Comparison of ENCODE assay signal across 1 cellular context in the genomic region with DNA sequence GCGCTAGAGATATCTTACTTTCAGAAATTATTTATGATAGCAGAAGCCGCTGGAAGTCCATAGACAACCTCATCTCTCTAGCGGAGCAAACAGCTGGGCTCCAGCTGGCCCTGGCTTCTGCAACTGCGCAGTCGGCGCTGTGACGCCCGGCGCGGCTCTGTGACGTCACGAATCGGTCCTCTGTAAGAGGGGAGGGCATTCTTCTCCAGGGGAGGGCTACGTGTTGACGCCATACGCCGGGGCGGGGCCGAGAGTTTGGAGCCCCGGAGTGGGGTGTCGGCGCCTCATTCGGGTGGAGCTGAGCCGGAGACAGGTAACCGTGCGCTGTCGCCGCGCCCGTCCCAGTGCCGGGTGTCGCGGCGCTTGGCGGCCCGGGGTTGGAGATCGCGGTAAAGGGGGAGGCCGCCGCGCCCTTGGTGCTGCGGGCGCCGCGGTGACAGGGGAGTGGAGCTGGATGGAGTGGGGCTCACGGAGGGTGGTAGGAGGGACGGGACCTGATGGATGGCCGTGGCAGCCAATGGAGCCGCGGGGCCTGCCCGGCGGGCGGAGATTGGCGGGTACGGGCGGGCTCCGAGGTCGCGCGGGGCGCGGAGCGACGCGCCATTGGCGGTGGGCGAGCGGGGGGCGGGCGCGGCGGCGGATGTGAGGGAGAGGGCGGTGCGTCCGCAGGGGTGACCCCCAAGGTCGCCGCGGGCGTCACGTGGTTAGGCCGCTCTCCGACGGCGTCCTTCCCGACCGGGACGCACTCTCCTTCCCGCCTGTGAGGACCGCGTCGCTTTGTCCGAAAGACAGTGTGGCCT.
A peak's percentile ranks its signal among the peaks of the same experiment; 100 is the strongest.
TF ChIP-seq lines count a peak whose summit lies in the region.

A gene (plus strand): TSS at position 287 of the 800 bp plus-strand sequence. CDS start 17,717 bp downstream, outside the sequence.

TF ChIP-seq in HepG2, 621 proteins besides CTCF, POLR2A, EP300 and RAD21 (continued from another document and continues in another):
- TF ChIP-seq, protein P1, sequence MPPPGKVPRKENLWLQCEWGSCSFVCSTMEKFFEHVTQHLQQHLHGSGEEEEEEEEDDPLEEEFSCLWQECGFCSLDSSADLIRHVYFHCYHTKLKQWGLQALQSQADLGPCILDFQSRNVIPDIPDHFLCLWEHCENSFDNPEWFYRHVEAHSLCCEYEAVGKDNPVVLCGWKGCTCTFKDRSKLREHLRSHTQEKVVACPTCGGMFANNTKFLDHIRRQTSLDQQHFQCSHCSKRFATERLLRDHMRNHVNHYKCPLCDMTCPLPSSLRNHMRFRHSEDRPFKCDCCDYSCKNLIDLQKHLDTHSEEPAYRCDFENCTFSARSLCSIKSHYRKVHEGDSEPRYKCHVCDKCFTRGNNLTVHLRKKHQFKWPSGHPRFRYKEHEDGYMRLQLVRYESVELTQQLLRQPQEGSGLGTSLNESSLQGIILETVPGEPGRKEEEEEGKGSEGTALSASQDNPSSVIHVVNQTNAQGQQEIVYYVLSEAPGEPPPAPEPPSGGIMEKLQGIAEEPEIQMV (CRISPR knock-in tag; IDR thresholded peaks at IDR 0.05; ENCODE audit: low read depth), result peak; percentile 84; the same call in 1 of the 2 replicates
- TF ChIP-seq MXI1 (IDR thresholded peaks at IDR 0.05; ENCODE audit: borderline replicate concordance, low read depth, low read length) (peak; percentile 81; the same call in 2 of the 3 replicates), HNF4A (CRISPR knock-in tag; IDR thresholded peaks at IDR 0.05) (0 out of 2 replicates have a peak, but pooled peaks have one; percentile 34), POLR2AphosphoS5 (IDR thresholded peaks at IDR 0.05; ENCODE audit: low read depth, low read length) (peak; percentile 86), MYC (CRISPR knock-in tag; IDR thresholded peaks at IDR 0.05; ENCODE audit: borderline replicate concordance) (peak; percentile 90), NR2F1 (CRISPR knock-in tag; IDR thresholded peaks at IDR 0.05) (peak; percentile 55 to 75; a peak in 3 of 4 replicates), RFX5 (IDR thresholded peaks at IDR 0.05; ENCODE audit: low read depth, low read length) (peak; percentile 84), ZNF572 (CRISPR knock-in tag; IDR thresholded peaks at IDR 0.05) (0 out of 2 replicates have a peak, but pooled peaks have one; percentile 63), TARDBP (CRISPR knock-in tag; IDR thresholded peaks at IDR 0.05) (peak; percentile 53; the same call in 1 of the 2 replicates), ZNF350 (CRISPR knock-in tag; IDR thresholded peaks at IDR 0.05; ENCODE audit: borderline replicate concordance, low read depth) (peak; percentile 46), ASH2L (IDR thresholded peaks at IDR 0.05; ENCODE audit: insufficient read length, low read depth, low read length) (peak; percentile 94), MAFF (IDR thresholded peaks at IDR 0.05; ENCODE audit: low read depth, low read length) (no peak), ISL2 (CRISPR knock-in tag; IDR thresholded peaks at IDR 0.05) (peak; percentile 55), ZNF235 (CRISPR knock-in tag; IDR thresholded peaks at IDR 0.05; ENCODE audit: borderline replicate concordance) (0 out of 2 replicates have a peak, but pooled peaks have one; percentile 82), ZNF607 (CRISPR knock-in tag; IDR thresholded peaks at IDR 0.05; ENCODE audit: borderline replicate concordance) (peak; percentile 33; the same call in 1 of the 2 replicates), CHCHD3 (CRISPR knock-in tag; IDR thresholded peaks at IDR 0.05) (peak; percentile 69), MTF1 (CRISPR knock-in tag; IDR thresholded peaks at IDR 0.05) (no peak), FOXP1 (IDR thresholded peaks at IDR 0.05) (no peak), FOXP1 (CRISPR knock-in tag; IDR thresholded peaks at IDR 0.05) (0 out of 2 replicates have a peak, but pooled peaks have one; percentile 43), RARA (CRISPR knock-in tag; IDR thresholded peaks at IDR 0.05) (peak; percentile 38), WIZ (CRISPR knock-in tag; IDR thresholded peaks at IDR 0.05) (no peak), ZNF614 (CRISPR knock-in tag; IDR thresholded peaks at IDR 0.05; ENCODE audit: borderline replicate concordance) (peak; percentile 69), KLF15 (CRISPR knock-in tag; IDR thresholded peaks at IDR 0.05; ENCODE audit: borderline replicate concordance) (no peak; the same call in 1 of the 2 replicates), PHF21A (CRISPR knock-in tag; IDR thresholded peaks at IDR 0.05) (peak; percentile 72; the same call in 1 of the 2 replicates), CHD2 (IDR thresholded peaks at IDR 0.05; ENCODE audit: low read depth, low read length) (peak; percentile 60; the same call in 1 of the 2 replicates), ATF1 (CRISPR knock-in tag; IDR thresholded peaks at IDR 0.05) (peak; percentile 98), RNF2 (conservative IDR thresholded peaks at IDR 0.05; ENCODE audit: low read depth) (0 out of 2 replicates have a peak, but pooled peaks have one; percentile 59), ZNF431 (CRISPR knock-in tag; IDR thresholded peaks at IDR 0.05; ENCODE audit: borderline replicate concordance, low read depth) (peak; percentile 52; the same call in 1 of the 2 replicates), ZNF101 (CRISPR knock-in tag; IDR thresholded peaks at IDR 0.05; ENCODE audit: borderline replicate concordance, low read depth) (no peak), RXRA (CRISPR knock-in tag; IDR thresholded peaks at IDR 0.05) (peak; percentile 60), ZNF557 (CRISPR knock-in tag; IDR thresholded peaks at IDR 0.05) (no peak), REXO4 (CRISPR knock-in tag; IDR thresholded peaks at IDR 0.05; ENCODE audit: borderline replicate concordance) (0 out of 2 replicates have a peak, but pooled peaks have one; percentile 66)
- TF ChIP-seq, protein P2, sequence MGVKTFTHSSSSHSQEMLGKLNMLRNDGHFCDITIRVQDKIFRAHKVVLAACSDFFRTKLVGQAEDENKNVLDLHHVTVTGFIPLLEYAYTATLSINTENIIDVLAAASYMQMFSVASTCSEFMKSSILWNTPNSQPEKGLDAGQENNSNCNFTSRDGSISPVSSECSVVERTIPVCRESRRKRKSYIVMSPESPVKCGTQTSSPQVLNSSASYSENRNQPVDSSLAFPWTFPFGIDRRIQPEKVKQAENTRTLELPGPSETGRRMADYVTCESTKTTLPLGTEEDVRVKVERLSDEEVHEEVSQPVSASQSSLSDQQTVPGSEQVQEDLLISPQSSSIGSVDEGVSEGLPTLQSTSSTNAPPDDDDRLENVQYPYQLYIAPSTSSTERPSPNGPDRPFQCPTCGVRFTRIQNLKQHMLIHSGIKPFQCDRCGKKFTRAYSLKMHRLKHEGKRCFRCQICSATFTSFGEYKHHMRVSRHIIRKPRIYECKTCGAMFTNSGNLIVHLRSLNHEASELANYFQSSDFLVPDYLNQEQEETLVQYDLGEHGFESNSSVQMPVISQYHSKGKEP (CRISPR knock-in tag; IDR thresholded peaks at IDR 0.05), result no peak
- TF ChIP-seq, protein P3, sequence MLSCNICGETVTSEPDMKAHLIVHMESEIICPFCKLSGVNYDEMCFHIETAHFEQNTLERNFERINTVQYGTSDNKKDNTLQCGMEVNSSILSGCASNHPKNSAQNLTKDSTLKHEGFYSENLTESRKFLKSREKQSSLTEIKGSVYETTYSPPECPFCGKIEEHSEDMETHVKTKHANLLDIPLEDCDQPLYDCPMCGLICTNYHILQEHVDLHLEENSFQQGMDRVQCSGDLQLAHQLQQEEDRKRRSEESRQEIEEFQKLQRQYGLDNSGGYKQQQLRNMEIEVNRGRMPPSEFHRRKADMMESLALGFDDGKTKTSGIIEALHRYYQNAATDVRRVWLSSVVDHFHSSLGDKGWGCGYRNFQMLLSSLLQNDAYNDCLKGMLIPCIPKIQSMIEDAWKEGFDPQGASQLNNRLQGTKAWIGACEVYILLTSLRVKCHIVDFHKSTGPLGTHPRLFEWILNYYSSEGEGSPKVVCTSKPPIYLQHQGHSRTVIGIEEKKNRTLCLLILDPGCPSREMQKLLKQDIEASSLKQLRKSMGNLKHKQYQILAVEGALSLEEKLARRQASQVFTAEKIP (CRISPR knock-in tag; IDR thresholded peaks at IDR 0.05; ENCODE audit: borderline replicate concordance), result no peak
- TF ChIP-seq, protein P4, sequence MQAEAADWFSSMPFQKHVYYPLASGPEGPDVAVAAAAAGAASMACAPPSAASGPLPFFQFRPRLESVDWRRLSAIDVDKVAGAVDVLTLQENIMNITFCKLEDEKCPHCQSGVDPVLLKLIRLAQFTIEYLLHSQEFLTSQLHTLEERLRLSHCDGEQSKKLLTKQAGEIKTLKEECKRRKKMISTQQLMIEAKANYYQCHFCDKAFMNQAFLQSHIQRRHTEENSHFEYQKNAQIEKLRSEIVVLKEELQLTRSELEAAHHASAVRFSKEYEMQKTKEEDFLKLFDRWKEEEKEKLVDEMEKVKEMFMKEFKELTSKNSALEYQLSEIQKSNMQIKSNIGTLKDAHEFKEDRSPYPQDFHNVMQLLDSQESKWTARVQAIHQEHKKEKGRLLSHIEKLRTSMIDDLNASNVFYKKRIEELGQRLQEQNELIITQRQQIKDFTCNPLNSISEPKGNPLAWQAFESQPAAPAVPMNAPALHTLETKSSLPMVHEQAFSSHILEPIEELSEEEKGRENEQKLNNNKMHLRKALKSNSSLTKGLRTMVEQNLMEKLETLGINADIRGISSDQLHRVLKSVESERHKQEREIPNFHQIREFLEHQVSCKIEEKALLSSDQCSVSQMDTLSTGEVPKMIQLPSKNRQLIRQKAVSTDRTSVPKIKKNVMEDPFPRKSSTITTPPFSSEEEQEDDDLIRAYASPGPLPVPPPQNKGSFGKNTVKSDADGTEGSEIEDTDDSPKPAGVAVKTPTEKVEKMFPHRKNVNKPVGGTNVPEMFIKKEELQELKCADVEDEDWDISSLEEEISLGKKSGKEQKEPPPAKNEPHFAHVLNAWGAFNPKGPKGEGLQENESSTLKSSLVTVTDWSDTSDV (CRISPR knock-in tag; IDR thresholded peaks at IDR 0.05), result peak; percentile 18; the same call in 1 of the 2 replicates
- TF ChIP-seq, protein P5, sequence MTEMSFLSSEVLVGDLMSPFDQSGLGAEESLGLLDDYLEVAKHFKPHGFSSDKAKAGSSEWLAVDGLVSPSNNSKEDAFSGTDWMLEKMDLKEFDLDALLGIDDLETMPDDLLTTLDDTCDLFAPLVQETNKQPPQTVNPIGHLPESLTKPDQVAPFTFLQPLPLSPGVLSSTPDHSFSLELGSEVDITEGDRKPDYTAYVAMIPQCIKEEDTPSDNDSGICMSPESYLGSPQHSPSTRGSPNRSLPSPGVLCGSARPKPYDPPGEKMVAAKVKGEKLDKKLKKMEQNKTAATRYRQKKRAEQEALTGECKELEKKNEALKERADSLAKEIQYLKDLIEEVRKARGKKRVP (CRISPR knock-in tag; IDR thresholded peaks at IDR 0.05), result peak in 1 of 2 experiments; percentile 59; a peak in 1 of 4 replicates
- TF ChIP-seq, protein P6, sequence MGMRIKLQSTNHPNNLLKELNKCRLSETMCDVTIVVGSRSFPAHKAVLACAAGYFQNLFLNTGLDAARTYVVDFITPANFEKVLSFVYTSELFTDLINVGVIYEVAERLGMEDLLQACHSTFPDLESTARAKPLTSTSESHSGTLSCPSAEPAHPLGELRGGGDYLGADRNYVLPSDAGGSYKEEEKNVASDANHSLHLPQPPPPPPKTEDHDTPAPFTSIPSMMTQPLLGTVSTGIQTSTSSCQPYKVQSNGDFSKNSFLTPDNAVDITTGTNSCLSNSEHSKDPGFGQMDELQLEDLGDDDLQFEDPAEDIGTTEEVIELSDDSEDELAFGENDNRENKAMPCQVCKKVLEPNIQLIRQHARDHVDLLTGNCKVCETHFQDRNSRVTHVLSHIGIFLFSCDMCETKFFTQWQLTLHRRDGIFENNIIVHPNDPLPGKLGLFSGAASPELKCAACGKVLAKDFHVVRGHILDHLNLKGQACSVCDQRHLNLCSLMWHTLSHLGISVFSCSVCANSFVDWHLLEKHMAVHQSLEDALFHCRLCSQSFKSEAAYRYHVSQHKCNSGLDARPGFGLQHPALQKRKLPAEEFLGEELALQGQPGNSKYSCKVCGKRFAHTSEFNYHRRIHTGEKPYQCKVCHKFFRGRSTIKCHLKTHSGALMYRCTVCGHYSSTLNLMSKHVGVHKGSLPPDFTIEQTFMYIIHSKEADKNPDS (CRISPR knock-in tag; IDR thresholded peaks at IDR 0.05), result no peak
- TF ChIP-seq, protein P7, sequence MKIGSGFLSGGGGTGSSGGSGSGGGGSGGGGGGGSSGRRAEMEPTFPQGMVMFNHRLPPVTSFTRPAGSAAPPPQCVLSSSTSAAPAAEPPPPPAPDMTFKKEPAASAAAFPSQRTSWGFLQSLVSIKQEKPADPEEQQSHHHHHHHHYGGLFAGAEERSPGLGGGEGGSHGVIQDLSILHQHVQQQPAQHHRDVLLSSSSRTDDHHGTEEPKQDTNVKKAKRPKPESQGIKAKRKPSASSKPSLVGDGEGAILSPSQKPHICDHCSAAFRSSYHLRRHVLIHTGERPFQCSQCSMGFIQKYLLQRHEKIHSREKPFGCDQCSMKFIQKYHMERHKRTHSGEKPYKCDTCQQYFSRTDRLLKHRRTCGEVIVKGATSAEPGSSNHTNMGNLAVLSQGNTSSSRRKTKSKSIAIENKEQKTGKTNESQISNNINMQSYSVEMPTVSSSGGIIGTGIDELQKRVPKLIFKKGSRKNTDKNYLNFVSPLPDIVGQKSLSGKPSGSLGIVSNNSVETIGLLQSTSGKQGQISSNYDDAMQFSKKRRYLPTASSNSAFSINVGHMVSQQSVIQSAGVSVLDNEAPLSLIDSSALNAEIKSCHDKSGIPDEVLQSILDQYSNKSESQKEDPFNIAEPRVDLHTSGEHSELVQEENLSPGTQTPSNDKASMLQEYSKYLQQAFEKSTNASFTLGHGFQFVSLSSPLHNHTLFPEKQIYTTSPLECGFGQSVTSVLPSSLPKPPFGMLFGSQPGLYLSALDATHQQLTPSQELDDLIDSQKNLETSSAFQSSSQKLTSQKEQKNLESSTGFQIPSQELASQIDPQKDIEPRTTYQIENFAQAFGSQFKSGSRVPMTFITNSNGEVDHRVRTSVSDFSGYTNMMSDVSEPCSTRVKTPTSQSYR (CRISPR knock-in tag; IDR thresholded peaks at IDR 0.05; ENCODE audit: borderline replicate concordance), result 0 out of 2 replicates have a peak, but pooled peaks have one; percentile 33
- TF ChIP-seq, protein P8, sequence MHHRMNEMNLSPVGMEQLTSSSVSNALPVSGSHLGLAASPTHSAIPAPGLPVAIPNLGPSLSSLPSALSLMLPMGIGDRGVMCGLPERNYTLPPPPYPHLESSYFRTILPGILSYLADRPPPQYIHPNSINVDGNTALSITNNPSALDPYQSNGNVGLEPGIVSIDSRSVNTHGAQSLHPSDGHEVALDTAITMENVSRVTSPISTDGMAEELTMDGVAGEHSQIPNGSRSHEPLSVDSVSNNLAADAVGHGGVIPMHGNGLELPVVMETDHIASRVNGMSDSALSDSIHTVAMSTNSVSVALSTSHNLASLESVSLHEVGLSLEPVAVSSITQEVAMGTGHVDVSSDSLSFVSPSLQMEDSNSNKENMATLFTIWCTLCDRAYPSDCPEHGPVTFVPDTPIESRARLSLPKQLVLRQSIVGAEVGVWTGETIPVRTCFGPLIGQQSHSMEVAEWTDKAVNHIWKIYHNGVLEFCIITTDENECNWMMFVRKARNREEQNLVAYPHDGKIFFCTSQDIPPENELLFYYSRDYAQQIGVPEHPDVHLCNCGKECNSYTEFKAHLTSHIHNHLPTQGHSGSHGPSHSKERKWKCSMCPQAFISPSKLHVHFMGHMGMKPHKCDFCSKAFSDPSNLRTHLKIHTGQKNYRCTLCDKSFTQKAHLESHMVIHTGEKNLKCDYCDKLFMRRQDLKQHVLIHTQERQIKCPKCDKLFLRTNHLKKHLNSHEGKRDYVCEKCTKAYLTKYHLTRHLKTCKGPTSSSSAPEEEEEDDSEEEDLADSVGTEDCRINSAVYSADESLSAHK (CRISPR knock-in tag; IDR thresholded peaks at IDR 0.05; ENCODE audit: borderline replicate concordance), result no peak
- TF ChIP-seq, protein P9, sequence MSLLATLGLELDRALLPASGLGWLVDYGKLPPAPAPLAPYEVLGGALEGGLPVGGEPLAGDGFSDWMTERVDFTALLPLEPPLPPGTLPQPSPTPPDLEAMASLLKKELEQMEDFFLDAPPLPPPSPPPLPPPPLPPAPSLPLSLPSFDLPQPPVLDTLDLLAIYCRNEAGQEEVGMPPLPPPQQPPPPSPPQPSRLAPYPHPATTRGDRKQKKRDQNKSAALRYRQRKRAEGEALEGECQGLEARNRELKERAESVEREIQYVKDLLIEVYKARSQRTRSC (CRISPR knock-in tag; IDR thresholded peaks at IDR 0.05; ENCODE audit: low read depth), result no peak
